ENCODE assay signal across 1 cellular context in the genomic region with DNA sequence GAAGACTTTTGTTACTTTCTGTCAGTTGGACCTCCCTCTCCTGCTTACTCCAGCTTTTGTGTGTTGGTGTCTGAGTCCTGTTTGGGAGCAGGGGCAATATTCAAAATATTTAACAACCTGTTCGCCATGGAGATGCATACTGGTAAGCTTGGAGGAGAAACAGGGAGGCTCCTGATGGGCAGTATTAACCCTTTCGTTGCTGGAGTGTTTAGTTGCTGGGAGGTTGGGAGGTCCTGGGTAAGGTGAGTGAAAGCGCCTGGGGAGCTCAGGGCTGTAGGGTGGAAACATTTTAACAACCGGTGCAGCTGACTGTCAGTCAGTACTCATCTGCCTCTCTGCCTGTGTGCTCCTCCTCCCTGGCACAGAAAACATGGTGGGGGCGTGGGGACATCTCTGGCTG.
TF ChIP-seq lines count a peak whose summit lies in the region.

No MANE protein-coding gene starts in this region.

TF ChIP-seq in HepG2, 621 proteins besides CTCF, POLR2A, EP300 and RAD21:
- TF ChIP-seq ZNF652 (CRISPR knock-in tag; IDR thresholded peaks at IDR 0.05; ENCODE audit: borderline replicate concordance, low read depth), result peak; percentile 83
- TF ChIP-seq ZNF224 (CRISPR knock-in tag; IDR thresholded peaks at IDR 0.05), result no peak
